Comparison of ENCODE assay signal across 27 cellular contexts in genomic region chr10:167383-167782, GRCh38.
"Had no signal": no experiment of that assay in that cellular context is flagged by ENCODE, and none has a peak within 500 bp of the region (broad histone marks: within the 10 kb centered on the region; RNA-seq: fewer than 3 reads in every experiment).

No MANE protein-coding gene starts in this region.

- ATAC-seq: effector memory CD8-positive, alpha-beta T cell; esophagus mucosa; foreskin keratinocyte; gastrocnemius medialis; gastroesophageal sphincter; heart left ventricle; heart right ventricle had no signal

- H3K4me1 ChIP-seq: colonic mucosa, esophagus squamous epithelium, foreskin keratinocyte had no signal

- H3K27ac ChIP-seq: colonic mucosa, coronary artery, dorsolateral prefrontal cortex, epithelial cell of prostate, esophagus muscularis mucosa, esophagus squamous epithelium, foreskin keratinocyte, gastrocnemius medialis, gastroesophageal sphincter, heart left ventricle, heart right ventricle had no signal

- H3K9me3 ChIP-seq: colonic mucosa, esophagus muscularis mucosa, esophagus squamous epithelium, gastrocnemius medialis, gastroesophageal sphincter had no signal

- DNase-seq: colonic mucosa; cortex of kidney; dermis blood vessel endothelial cell; dorsolateral prefrontal cortex; effector CD4-positive, alpha-beta T cell; effector CD8-positive, alpha-beta T cell; effector memory CD4-positive, alpha-beta T cell; effector memory CD8-positive, alpha-beta T cell; endodermal cell; erythroblast; esophagus squamous epithelium; foreskin fibroblast; foreskin keratinocyte; foreskin melanocyte; gastrocnemius medialis; glutamatergic neuron; head of caudate nucleus; heart left ventricle; heart right ventricle had no signal

- H3K4me3 ChIP-seq: colonic mucosa, coronary artery, dorsolateral prefrontal cortex, esophagus muscularis mucosa, esophagus squamous epithelium, gastrocnemius medialis, gastroesophageal sphincter, heart left ventricle, heart right ventricle had no signal

- H3K27me3 ChIP-seq: colonic mucosa, dorsolateral prefrontal cortex, esophagus muscularis mucosa, esophagus squamous epithelium, foreskin keratinocyte, gastrocnemius medialis, gastroesophageal sphincter, heart left ventricle, heart right ventricle had no signal

- FAIRE-seq: endometrium, endothelial cell of umbilical vein, frontal cortex had no signal

- H3K36me3 ChIP-seq: colonic mucosa, esophagus muscularis mucosa, esophagus squamous epithelium, gastrocnemius medialis, heart left ventricle, heart right ventricle had no signal
